ENCODE assay signal across 8 cellular contexts in the genomic region with DNA sequence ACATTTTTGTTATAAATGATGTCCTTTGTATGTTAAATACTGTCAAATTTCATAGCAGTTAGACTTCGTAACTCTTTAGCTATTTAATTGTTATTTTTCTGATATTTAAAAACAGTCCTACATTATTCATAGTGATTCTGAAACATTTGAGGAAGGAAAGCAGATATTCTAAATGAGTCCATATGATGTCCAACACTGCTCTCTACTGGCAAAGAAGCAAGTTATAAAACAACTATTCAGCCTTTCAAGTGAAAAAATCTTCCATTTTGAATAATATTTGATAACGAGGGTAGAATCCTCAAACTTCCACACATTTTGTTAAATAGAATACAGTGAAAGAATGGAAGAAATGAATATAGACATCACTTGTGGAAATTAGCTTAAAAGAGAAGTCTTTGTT.
DNase-seq lines count a peak whose midpoint lies in the region; ATAC-seq and TF ChIP-seq lines count a peak whose summit lies in the region.

No MANE protein-coding gene starts in this region.

- H3K27ac Mint-ChIP-seq in neural crest cell (ENCODE audit: unreplicated experiment): no peak overlapping the region

- TF ChIP-seq CTCF in GM12873 (IDR thresholded peaks at IDR 0.05; ENCODE audit: insufficient read depth, low read depth, low read length, missing control alignments): peak; percentile 27
- peak; percentile 54 for TF ChIP-seq CTCF in choroid plexus epithelial cell (conservative IDR thresholded peaks at IDR 0.05; ENCODE audit: low read depth, low read length)
- peak; percentile 86 for TF ChIP-seq CTCF in neural crest cell (conservative IDR thresholded peaks at IDR 0.05)

- H3K4me1 Mint-ChIP-seq in neural crest cell: no peaks in the 10 kb centered on the region

- H3K27me3 Mint-ChIP-seq in neural crest cell (ENCODE audit: low read depth): no peaks in the 10 kb centered on the region

- peak; percentile 71 for ATAC-seq in HG02981 (IDR thresholded peaks at IDR 0.05; ENCODE audit: unreplicated experiment)
- no peak for ATAC-seq in GM19328 (IDR thresholded peaks at IDR 0.05; ENCODE audit: unreplicated experiment)
- ATAC-seq in HG03469 (IDR thresholded peaks at IDR 0.05; ENCODE audit: unreplicated experiment): no peak

- H3K36me3 Mint-ChIP-seq in neural crest cell (ENCODE audit: low read depth): no peaks in the 10 kb centered on the region

- no peaks in the 10 kb centered on the region for H3K9me3 Mint-ChIP-seq in neural crest cell

- DNase-seq in NCI-H526 treated with DMSO at 0.1 percent for 48 hours (lab: John Stamatoyannopoulos, UW) (peak; percentile 38), choroid plexus epithelial cell (ENCODE audit: low read depth) (peak; percentile 81), neural crest cell (ENCODE audit: low read depth, low spot score) (no peak)
- DNase-seq in NK-92 treated with Interleukin-12 subunit alpha and Interleukin-12 subunit beta, amount 100 ng/mL, for 24 hours (lab: John Stamatoyannopoulos, UW): no peak

- H3K4me3 Mint-ChIP-seq in neural crest cell: no peak overlapping the region

- H3K4me3 ChIP-seq in choroid plexus epithelial cell (ENCODE audit: low read depth, low read length): peak overlapping the region; percentile 17

Comparison
In these comparisons a context has a peak if more than half of its experiments do, and no peak if none do; other contexts are left out.
1. CTCF ChIP-seq: peak in every context shown above with its lines; median percentile 86 in neural crest cell; 54 in choroid plexus epithelial cell; 27 in GM12873.
2. DNase-seq: peak in NCI-H526 treated with DMSO at 0.1 percent for 48 hours (single experiment) and choroid plexus epithelial cell (single experiment); none in neural crest cell (single experiment) and NK-92 treated with Interleukin-12 subunit alpha and Interleukin-12 subunit beta, amount 100 ng/mL, for 24 hours (single experiment).